In the genomic region with DNA sequence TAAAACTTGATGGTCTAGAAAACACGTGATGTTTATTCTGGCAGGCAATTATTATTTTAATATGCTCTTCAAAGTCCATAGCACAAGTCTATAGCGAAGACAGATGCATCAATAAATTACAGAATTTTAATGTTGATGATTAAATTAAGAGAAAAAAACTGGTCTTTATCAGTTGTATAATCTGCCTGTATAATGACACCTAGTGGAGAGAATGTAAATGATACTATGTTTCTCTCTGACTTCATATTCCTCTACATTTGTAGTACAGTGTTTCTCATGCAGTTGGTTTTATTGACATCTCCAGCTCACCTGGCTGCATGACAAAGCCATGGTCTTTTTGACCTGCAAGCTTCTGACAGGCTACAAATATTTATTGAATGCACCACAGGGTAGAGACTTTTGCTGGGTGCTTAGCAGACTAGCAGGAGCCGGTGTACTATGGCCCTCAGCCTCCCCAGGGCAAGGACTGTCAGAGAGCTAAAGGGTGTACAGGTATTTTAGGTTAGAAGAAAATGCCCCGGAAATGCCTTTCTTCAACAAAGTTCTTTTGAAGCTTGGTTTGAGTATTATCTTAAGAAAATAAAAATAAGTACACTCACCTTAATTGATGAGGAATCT, we compare ENCODE assay signal across 10 cellular contexts.
DNase-seq lines count a peak whose midpoint lies in the region; ATAC-seq, FAIRE-seq and TF ChIP-seq lines count a peak whose summit lies in the region.
"Had no signal": no experiment of that assay in that cellular context is flagged by ENCODE, and none has a peak within 500 bp of the region (broad histone marks: within the 10 kb centered on the region; RNA-seq: fewer than 3 reads in every experiment).

No MANE protein-coding gene starts in this region.

- FAIRE-seq in A549 (lab: Jason Lieb, UNC), result no peak

- POLR2A ChIA-PET in A549 (lab: Yijun Ruan, JAX) (no interaction called here), OCI-LY7 (lab: Charles Lee) (no interaction called here)

- 15% methylated on average over 4 of the region's 4 CpGs for WGBS in A549 (ENCODE audit: missing lambda C conversion rate)

- TF ChIP-seq POLR2A in A549 (IDR thresholded peaks at IDR 0.05; ENCODE audit: low read length), result no peak

- peak; percentile 44 for TF ChIP-seq CTCF in A549 (IDR thresholded peaks at IDR 0.05)
- peak; percentile 23 for TF ChIP-seq CTCF in GM06990 (IDR thresholded peaks at IDR 0.05; ENCODE audit: insufficient read depth, low read length, poor library complexity, severe bottlenecking)
- peak; percentile 70 for TF ChIP-seq CTCF in OCI-LY7 (conservative IDR thresholded peaks at IDR 0.05; ENCODE audit: low read length)
- peak; percentile 41 for TF ChIP-seq CTCF in fibroblast of mammary gland (conservative IDR thresholded peaks at IDR 0.05; ENCODE audit: control insufficient read depth, insufficient read depth, low read depth, low read length)

- H3K27me3 ChIP-seq in GM06990 (replicated peaks; ENCODE audit: control insufficient read depth, insufficient read depth, low read length), result no peaks in the 10 kb centered on the region; the same call in 1 of the 2 replicates
- H3K27me3 ChIP-seq: ovary had no signal

- H3K79me2 ChIP-seq in OCI-LY7 (ENCODE audit: insufficient read depth, low read depth, low read length), result no peaks in the 10 kb centered on the region

- TF ChIP-seq EP300 in A549 (IDR thresholded peaks at IDR 0.05), result no peak

- H3K9me2 ChIP-seq in OCI-LY7 (ENCODE audit: insufficient read depth, low read length), result no peaks in the 10 kb centered on the region

- no peaks in the 10 kb centered on the region for H3K36me3 ChIP-seq in GM06990 (ENCODE audit: control insufficient read depth, insufficient read depth, low read length)
- no peaks in the 10 kb centered on the region for H3K36me3 ChIP-seq in OCI-LY7 (ENCODE audit: insufficient read depth, low read length)
- H3K36me3 ChIP-seq: ovary had no signal

- no peaks in the 10 kb centered on the region for H4K20me1 ChIP-seq in OCI-LY7 (ENCODE audit: insufficient read depth, low read length)

- ATAC-seq in A549 (peak; percentile 54 to 71; a peak in 3 of 6 replicates), GM21717 (IDR thresholded peaks at IDR 0.05; ENCODE audit: unreplicated experiment) (no peak), GM18502 (IDR thresholded peaks at IDR 0.05; ENCODE audit: poor library complexity, unreplicated experiment) (no peak)

- H3K4me1 ChIP-seq in A549, result no peaks in the 10 kb centered on the region
- no peaks in the 10 kb centered on the region for H3K4me1 ChIP-seq in OCI-LY7 (ENCODE audit: insufficient read depth, low read length, poor library complexity, severe bottlenecking)

- TF ChIP-seq RAD21 in A549 (conservative IDR thresholded peaks at IDR 0.05 in 1 of 2, IDR thresholded peaks at IDR 0.05 in 1 of 2), result no peak

- H3K27ac ChIP-seq in A549 (no peak overlapping the region), OCI-LY7 (ENCODE audit: low read depth, low read length, poor library complexity, severe bottlenecking) (no peak overlapping the region)
- H3K27ac ChIP-seq: ovary had no signal

- H3K9me3 ChIP-seq in A549 (no peaks in the 10 kb centered on the region), OCI-LY7 (ENCODE audit: low read length) (no peaks in the 10 kb centered on the region)
- H3K9me3 ChIP-seq: ovary had no signal

- DNase-seq in A549 (ENCODE audit: low read depth in 1 of 2, low spot score in 1 of 2), result peak in 1 of 2 experiments; percentile 10
- DNase-seq in GM06990 (ENCODE audit: extremely low read depth, insufficient read length), result no peak
- DNase-seq in OCI-LY7 (ENCODE audit: low spot score), result no peak
- peak; percentile 16 for DNase-seq in fibroblast of mammary gland (ENCODE audit: low read depth)
- DNase-seq in NCI-H1436 (lab: John Stamatoyannopoulos, UW), result no peak
- no peak for DNase-seq in stimulated activated CD4-positive, alpha-beta T cell treated with anti-CD3 and anti-CD28 coated beads, Interleukin-1b, Interleukin-23, amount 100 ng/mL, for 48 hours
- DNase-seq: GOT3 had no signal

- H3K4me3 ChIP-seq in A549, result no peak overlapping the region
- no peak overlapping the region for H3K4me3 ChIP-seq in GM06990 (replicated peaks; ENCODE audit: low read depth, low read length)
- H3K4me3 ChIP-seq in OCI-LY7 (ENCODE audit: low read depth, low read length, poor library complexity, severe bottlenecking), result no peak overlapping the region
- H3K4me3 ChIP-seq in fibroblast of mammary gland (ENCODE audit: control insufficient read depth, low read depth, low read length), result no peak overlapping the region
- H3K4me3 ChIP-seq: ovary had no signal

- H3K4me2 ChIP-seq in A549 (no peak overlapping the region), OCI-LY7 (ENCODE audit: low read length) (no peak overlapping the region)

- intact Hi-C loops in OCI-LY7 (cut with micrococcal nuclease; ENCODE audit: unreplicated experiment), result no loop called here

- CTCF ChIA-PET in A549 (lab: Yijun Ruan, JAX), result interaction anchor here (1.3 to 1.8 kb wide), 4 partner anchors 9 to 24 kb away, joined by 3 to 6 read pairs (median 4); no protein-coding TSS in a partner anchor
- CTCF ChIA-PET in OCI-LY7 (lab: Charles Lee; ENCODE audit: unreplicated experiment), result interaction anchor here (0.7 kb wide), 1 partner anchor 127 kb away, joined by 3 read pairs; no protein-coding TSS in a partner anchor

- no peak overlapping the region for H2AFZ ChIP-seq in OCI-LY7 (ENCODE audit: low read length)

- no TSS peak for BruUV-seq in OCI-LY7 (replicated peaks; lab: Mats Ljungman, UMichigan)

TF ChIP-seq in A549, 52 proteins besides CTCF, POLR2A, EP300 and RAD21:
- TF ChIP-seq REST (IDR thresholded peaks at IDR 0.05), result no peak
- TF ChIP-seq GATA3 (IDR thresholded peaks at IDR 0.05; ENCODE audit: borderline replicate concordance), result peak; percentile 78

Comparison
In these comparisons a context has a peak if more than half of its experiments do, and no peak if none do; other contexts are left out.
1. ATAC-seq: peak in A549 (2 of 2); none in GM21717 (single experiment) and GM18502 (single experiment).
2. Peak in every context shown above with its lines, with median percentiles within 50 percentile points of each other: CTCF ChIP-seq.